In the genomic region with DNA sequence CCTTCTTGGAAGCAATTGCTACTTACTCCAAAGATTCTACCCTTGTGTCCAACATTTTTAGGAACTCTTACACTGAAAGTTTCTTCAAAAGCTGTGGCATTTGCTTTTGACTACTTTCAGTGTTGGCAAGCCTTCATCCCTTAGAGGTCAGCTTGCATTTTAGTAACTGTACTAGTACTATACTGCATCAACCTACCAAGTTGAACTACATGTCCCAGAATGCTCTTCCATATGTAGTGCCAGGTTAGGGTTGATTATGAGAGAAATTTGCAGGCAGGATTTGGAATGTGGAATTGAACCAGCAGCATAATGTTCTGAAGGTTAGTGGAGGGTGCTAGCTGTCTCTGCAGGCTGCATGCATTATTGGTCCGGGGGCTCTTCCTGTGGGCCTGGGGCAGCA, we compare ENCODE assay signal across 15 cellular contexts.
DNase-seq lines count a peak whose midpoint lies in the region; ATAC-seq and TF ChIP-seq lines count a peak whose summit lies in the region.
"Had no signal": no experiment of that assay in that cellular context is flagged by ENCODE, and none has a peak within 500 bp of the region (broad histone marks: within the 10 kb centered on the region; RNA-seq: fewer than 3 reads in every experiment).

No MANE protein-coding gene starts in this region.

- H2BK15ac ChIP-seq in IMR-90 (ENCODE audit: low read depth, low read length), result no peak overlapping the region

- no peaks in the 10 kb centered on the region for H3K9me3 ChIP-seq in IMR-90 (ENCODE audit: control insufficient read depth, insufficient read depth, low read length)
- H3K9me3 ChIP-seq in subcutaneous abdominal adipose tissue (ENCODE audit: control insufficient read depth in 5 of 5, low read length in 5 of 5), result peaks cover 0 to 6% (median 0%) of the 10 kb centered on the region in 5 donors
- H3K9me3 ChIP-seq: Caco-2 had no signal

- WGBS in IMR-90 (ENCODE audit: extremely low coverage in 2 of 2, insufficient read length in 1 of 2), 2 experiments, result no CpG with 5 or more reads among the region's 1 CpG

- no peak overlapping the region for H3K14ac ChIP-seq in IMR-90 (replicated peaks; ENCODE audit: low read depth, low read length)

- H3K4me1 ChIP-seq in IMR-90 (ENCODE audit: control insufficient read depth, insufficient read depth, low read length), result peaks cover 2% of the 10 kb centered on the region; the same call in 1 of the 2 replicates
- peaks cover 3 to 15% (median 6%) of the 10 kb centered on the region in 5 donors for H3K4me1 ChIP-seq in subcutaneous abdominal adipose tissue (ENCODE audit: control insufficient read depth in 5 of 5, insufficient read depth in 5 of 5, low read length in 5 of 5)
- H3K4me1 ChIP-seq: Caco-2 had no signal

- H2BK20ac ChIP-seq in IMR-90 (ENCODE audit: low read depth, low read length), result no peak overlapping the region

- peak overlapping the region; percentile 20 for H3K27ac Mint-ChIP-seq in activated naive CD4-positive, alpha-beta T cell treated with anti-CD3 and anti-CD28 coated beads, Interleukin-2, amount 50 U/mL, for 24 hours
- no peak overlapping the region for H3K27ac Mint-ChIP-seq in activated naive CD4-positive, alpha-beta T cell treated with anti-CD3 and anti-CD28 coated beads, Interleukin-2, amount 50 U/mL, for 72 hours
- H3K27ac Mint-ChIP-seq in stimulated activated effector memory CD8-positive, alpha-beta T cell treated with anti-CD3 and anti-CD28 coated beads, Interleukin-12 subunit alpha, Interleukin-12 subunit beta, amount 100 ng/mL, for 72 hours, result no peak overlapping the region
- H3K27ac Mint-ChIP-seq: CD4-positive, alpha-beta T cell; GM23338; IgD-negative memory B cell had no signal

- no peak for TF ChIP-seq CTCF in IMR-90 (conservative IDR thresholded peaks at IDR 0.05; ENCODE audit: low read depth, low read length)
- TF ChIP-seq CTCF in choroid plexus epithelial cell (conservative IDR thresholded peaks at IDR 0.05; ENCODE audit: low read depth, low read length), result no peak

- H3K56ac ChIP-seq in IMR-90 (ENCODE audit: extremely low read depth, insufficient read depth, low read length), result no peak overlapping the region

- ATAC-seq in activated naive CD4-positive, alpha-beta T cell treated with anti-CD3 and anti-CD28 coated beads, Interleukin-2, amount 50 U/mL, for 72 hours, result no peak
- peak; percentile 51; the same call in 1 of the 2 replicates for ATAC-seq in IMR-90 (ENCODE audit: low read depth)
- no peak for ATAC-seq in stimulated activated effector memory CD8-positive, alpha-beta T cell treated with anti-CD3 and anti-CD28 coated beads, Interleukin-12 subunit alpha, Interleukin-12 subunit beta, amount 100 ng/mL, for 72 hours
- ATAC-seq: GM23338 had no signal

- no peak overlapping the region for H3K18ac ChIP-seq in IMR-90 (ENCODE audit: low read depth, low read length)

- H3K79me1 ChIP-seq in IMR-90 (ENCODE audit: low read depth in 1 of 2, low read length in 2 of 2), result no peaks in the 10 kb centered on the region

- no peak overlapping the region for H4K5ac ChIP-seq in IMR-90 (ENCODE audit: low read depth, low read length)

- H2AFZ ChIP-seq in IMR-90 (replicated peaks; ENCODE audit: low read length, poor library complexity), result no peak overlapping the region
- H2AFZ ChIP-seq: GM23338 had no signal

- no peak overlapping the region for H2AK5ac ChIP-seq in IMR-90 (ENCODE audit: low read depth, low read length)

- H3K4ac ChIP-seq in IMR-90 (ENCODE audit: low read depth, low read length), result no peak overlapping the region

- no peaks in the 10 kb centered on the region; the same call in 1 of the 2 replicates for H3K9me1 ChIP-seq in IMR-90 (ENCODE audit: insufficient read depth, low read length)

- H3K27ac ChIP-seq in IMR-90 (ENCODE audit: insufficient read depth, low read length), result no peak overlapping the region
- peak overlapping the region; percentile 24 for H3K27ac ChIP-seq in subcutaneous abdominal adipose tissue (ENCODE audit: low read depth, low read length)
- H3K27ac ChIP-seq: C4-2B had no signal

- H3K9ac ChIP-seq in IMR-90 (ENCODE audit: low read depth, low read length) (no peak overlapping the region), subcutaneous abdominal adipose tissue (ENCODE audit: low read length in 5 of 5) (no peak overlapping the region)

- H4K8ac ChIP-seq in IMR-90 (ENCODE audit: low read depth in 2 of 2, low read length in 2 of 2), result no peak overlapping the region

- H3K36me3 ChIP-seq in IMR-90 (ENCODE audit: control insufficient read depth, insufficient read depth, low read length), result no peaks in the 10 kb centered on the region
- no peaks in the 10 kb centered on the region for H3K36me3 ChIP-seq in subcutaneous abdominal adipose tissue (ENCODE audit: control insufficient read depth in 5 of 5, insufficient read depth in 5 of 5, low read length in 5 of 5)

- POLR2A ChIA-PET in IMR-90 (lab: Charles Lee; ENCODE audit: unreplicated experiment), result no interaction called here

- H3K4me1 Mint-ChIP-seq in activated naive CD4-positive, alpha-beta T cell treated with anti-CD3 and anti-CD28 coated beads, Interleukin-2, amount 50 U/mL, for 24 hours, result peaks cover 23% of the 10 kb centered on the region
- H3K4me1 Mint-ChIP-seq in stimulated activated effector memory CD8-positive, alpha-beta T cell treated with anti-CD3 and anti-CD28 coated beads, Interleukin-12 subunit alpha, Interleukin-12 subunit beta, amount 100 ng/mL, for 72 hours, result peaks cover 5% of the 10 kb centered on the region
- H3K4me1 Mint-ChIP-seq: GM23338, IgD-negative memory B cell had no signal

- dilution Hi-C loops in IMR-90 (cut with HindIII; ENCODE audit: low sequenced_read_pairs, unreplicated experiment), result no loop called here

- CTCF ChIA-PET in IMR-90 (lab: Yijun Ruan, JAX), result no interaction called here

- intact Hi-C loops in IMR-90 (cut with micrococcal nuclease), result no loop called here

- TF ChIP-seq RAD21 in IMR-90 (IDR thresholded peaks at IDR 0.05; ENCODE audit: low read length), result no peak

- no peaks in the 10 kb centered on the region for H3K9me3 Mint-ChIP-seq in activated naive CD4-positive, alpha-beta T cell treated with anti-CD3 and anti-CD28 coated beads, Interleukin-2, amount 50 U/mL, for 24 hours
- H3K9me3 Mint-ChIP-seq in activated naive CD4-positive, alpha-beta T cell treated with anti-CD3 and anti-CD28 coated beads, Interleukin-2, amount 50 U/mL, for 72 hours, result peaks cover 0 to 12% of the 10 kb centered on the region in 2 donors
- H3K9me3 Mint-ChIP-seq in stimulated activated effector memory CD8-positive, alpha-beta T cell treated with anti-CD3 and anti-CD28 coated beads, Interleukin-12 subunit alpha, Interleukin-12 subunit beta, amount 100 ng/mL, for 72 hours, result no peaks in the 10 kb centered on the region
- H3K9me3 Mint-ChIP-seq: CD4-positive, alpha-beta T cell; GM23338 had no signal

- H2BK5ac ChIP-seq in IMR-90 (ENCODE audit: low read depth, low read length, poor library complexity, severe bottlenecking), result no peak overlapping the region

- H4K91ac ChIP-seq in IMR-90 (ENCODE audit: insufficient read depth, low read depth, low read length), result no peak overlapping the region

- H3K27me3 ChIP-seq in IMR-90 (ENCODE audit: control insufficient read depth, insufficient read depth, low read length) (no peaks in the 10 kb centered on the region), subcutaneous abdominal adipose tissue (ENCODE audit: control insufficient read depth in 5 of 5, insufficient read depth in 4 of 5, low read length in 5 of 5) (no peaks in the 10 kb centered on the region)

- no peak overlapping the region for H2BK120ac ChIP-seq in IMR-90 (ENCODE audit: low read depth, low read length)

- peaks cover 2% of the 10 kb centered on the region for H3K36me3 Mint-ChIP-seq in activated naive CD4-positive, alpha-beta T cell treated with anti-CD3 and anti-CD28 coated beads, Interleukin-2, amount 50 U/mL, for 24 hours
- peaks cover 0 to 6% of the 10 kb centered on the region in 2 donors for H3K36me3 Mint-ChIP-seq in activated naive CD4-positive, alpha-beta T cell treated with anti-CD3 and anti-CD28 coated beads, Interleukin-2, amount 50 U/mL, for 72 hours
- H3K36me3 Mint-ChIP-seq in stimulated activated effector memory CD8-positive, alpha-beta T cell treated with anti-CD3 and anti-CD28 coated beads, Interleukin-12 subunit alpha, Interleukin-12 subunit beta, amount 100 ng/mL, for 72 hours, result no peaks in the 10 kb centered on the region

- no peak overlapping the region for H3K4me2 ChIP-seq in IMR-90 (ENCODE audit: low read depth, low read length)
- H3K4me2 ChIP-seq: GM23338 had no signal

- no peak overlapping the region for H3K23ac ChIP-seq in IMR-90 (ENCODE audit: low read depth, low read length)

- in situ Hi-C loops in IMR-90 (cut with MboI; ENCODE audit: low sequenced_read_pairs), result no loop called here

- H3K4me3 Mint-ChIP-seq in activated naive CD4-positive, alpha-beta T cell treated with anti-CD3 and anti-CD28 coated beads, Interleukin-2, amount 50 U/mL, for 24 hours, result no peak overlapping the region
- H3K4me3 Mint-ChIP-seq in stimulated activated effector memory CD8-positive, alpha-beta T cell treated with anti-CD3 and anti-CD28 coated beads, Interleukin-12 subunit alpha, Interleukin-12 subunit beta, amount 100 ng/mL, for 72 hours, result no peak overlapping the region
- H3K4me3 Mint-ChIP-seq: CD4-positive, alpha-beta T cell; GM23338; IgD-negative memory B cell had no signal

- no peak overlapping the region for H2AK9ac ChIP-seq in IMR-90 (replicated peaks; ENCODE audit: low read depth, low read length, poor library complexity)

- no peaks in the 10 kb centered on the region for H3K27me3 Mint-ChIP-seq in activated naive CD4-positive, alpha-beta T cell treated with anti-CD3 and anti-CD28 coated beads, Interleukin-2, amount 50 U/mL, for 24 hours

- no peak for TF ChIP-seq POLR2A in IMR-90 (IDR thresholded peaks at IDR 0.05; ENCODE audit: low read depth, low read length)

- no peaks in the 10 kb centered on the region for H4K20me1 ChIP-seq in IMR-90 (ENCODE audit: insufficient read depth, low read length)

- no peak for DNase-seq in activated naive CD4-positive, alpha-beta T cell treated with anti-CD3 and anti-CD28 coated beads, Interleukin-2, amount 50 U/mL, for 72 hours (ENCODE audit: low spot score in 2 of 2)
- no peak for DNase-seq in IMR-90
- peak; percentile 16 for DNase-seq in choroid plexus epithelial cell (ENCODE audit: low read depth)
- DNase-seq in activated CD8-positive, alpha-beta memory T cell treated with anti-CD3 and anti-CD28 coated beads, Interleukin-2, amount 50 U/mL, for 4 hours, result no peak
- DNase-seq in NCI-H2081 (lab: John Stamatoyannopoulos, UW), result no peak
- no peak for DNase-seq in stimulated activated effector memory CD8-positive, alpha-beta T cell treated with anti-CD3 and anti-CD28 coated beads, Interleukin-12 subunit alpha, Interleukin-12 subunit beta, amount 100 ng/mL, for 72 hours (ENCODE audit: low spot score in 2 of 2)
- DNase-seq: 8988T; Caco-2; CD4-positive, alpha-beta T cell; GDM1 had no signal

- BruUV-seq in IMR-90 (replicated peaks; lab: Mats Ljungman, UMichigan), result no TSS peak

- H3K4me3 ChIP-seq in IMR-90 (ENCODE audit: insufficient read depth, low read depth, low read length), result no peak overlapping the region
- H3K4me3 ChIP-seq in choroid plexus epithelial cell (ENCODE audit: low read depth, low read length), result no peak overlapping the region
- no peak overlapping the region for H3K4me3 ChIP-seq in subcutaneous abdominal adipose tissue (ENCODE audit: low read depth in 1 of 5, low read length in 5 of 5)
- H3K4me3 ChIP-seq: GM23338 had no signal

TF ChIP-seq in IMR-90, 13 proteins besides CTCF, POLR2A, EP300 and RAD21 (continues in another document):
- no peak for TF ChIP-seq MAZ (IDR thresholded peaks at IDR 0.05; ENCODE audit: borderline replicate concordance, low read depth, low read length)
